1 cellular context compared by ENCODE assay signal in the genomic region with DNA sequence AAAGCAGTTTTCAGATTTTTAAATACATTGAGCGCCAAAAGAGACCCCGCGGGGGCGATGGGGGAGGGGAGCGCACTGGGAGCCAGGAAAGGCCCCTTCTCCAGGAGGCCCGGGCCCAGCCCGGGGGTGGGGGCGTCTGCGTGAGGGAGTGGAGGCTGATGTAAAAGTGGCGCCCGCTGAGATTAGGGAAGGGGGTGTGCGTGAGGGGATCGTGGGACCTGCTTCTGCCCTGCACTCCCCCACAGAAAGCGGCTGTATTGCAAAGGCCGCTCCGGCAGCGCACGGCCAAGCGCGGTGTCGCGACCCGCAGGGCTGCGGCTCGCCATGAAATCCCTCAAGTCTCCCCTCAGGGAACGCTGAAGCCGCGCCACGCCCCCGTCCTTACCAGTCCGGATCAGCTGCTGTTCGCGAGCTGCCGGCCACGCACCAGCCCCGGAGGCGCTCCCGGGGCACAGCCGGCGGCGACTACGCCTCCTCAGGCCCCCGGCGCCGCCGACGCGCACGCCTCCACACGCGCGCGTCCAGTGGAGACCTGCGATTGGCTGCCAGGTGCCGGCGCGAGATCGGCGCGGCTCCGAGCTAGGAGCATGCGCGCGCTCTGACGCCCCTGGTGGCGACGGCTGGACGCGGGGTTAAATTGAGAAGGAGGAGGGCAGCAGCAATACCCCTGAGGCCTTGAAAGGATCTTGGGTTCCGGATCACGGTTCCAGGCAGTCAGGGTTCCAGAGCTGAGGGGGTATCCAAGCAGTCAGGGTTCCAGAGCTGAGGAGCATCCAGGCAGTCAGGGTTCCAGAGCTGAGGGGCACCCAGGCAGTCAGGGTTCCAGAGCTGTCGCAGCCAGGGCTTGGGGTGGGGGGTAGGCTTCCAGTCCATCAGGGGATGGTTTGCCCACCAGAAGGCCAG.
TF ChIP-seq lines count a peak whose summit lies in the region.

A gene with protein sequence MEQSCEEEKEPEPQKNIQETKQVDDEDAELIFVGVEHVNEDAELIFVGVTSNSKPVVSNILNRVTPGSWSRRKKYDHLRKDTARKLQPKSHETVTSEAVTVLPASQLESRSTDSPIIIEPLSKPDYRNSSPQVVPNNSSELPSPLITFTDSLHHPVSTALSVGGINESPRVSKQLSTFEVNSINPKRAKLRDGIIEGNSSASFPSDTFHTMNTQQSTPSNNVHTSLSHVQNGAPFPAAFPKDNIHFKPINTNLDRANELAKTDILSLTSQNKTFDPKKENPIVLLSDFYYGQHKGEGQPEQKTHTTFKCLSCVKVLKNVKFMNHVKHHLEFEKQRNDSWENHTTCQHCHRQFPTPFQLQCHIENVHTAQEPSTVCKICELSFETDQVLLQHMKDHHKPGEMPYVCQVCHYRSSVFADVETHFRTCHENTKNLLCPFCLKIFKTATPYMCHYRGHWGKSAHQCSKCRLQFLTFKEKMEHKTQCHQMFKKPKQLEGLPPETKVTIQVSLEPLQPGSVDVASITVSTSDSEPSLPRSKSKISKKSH (minus strand): TSS at position 469 of the 903 bp plus-strand sequence. CDS start 19,344 bp downstream, outside the sequence.

TF ChIP-seq in HepG2, 621 proteins besides CTCF, POLR2A, EP300 and RAD21 (continued from another document and continues in another):
- TF ChIP-seq, protein P1, sequence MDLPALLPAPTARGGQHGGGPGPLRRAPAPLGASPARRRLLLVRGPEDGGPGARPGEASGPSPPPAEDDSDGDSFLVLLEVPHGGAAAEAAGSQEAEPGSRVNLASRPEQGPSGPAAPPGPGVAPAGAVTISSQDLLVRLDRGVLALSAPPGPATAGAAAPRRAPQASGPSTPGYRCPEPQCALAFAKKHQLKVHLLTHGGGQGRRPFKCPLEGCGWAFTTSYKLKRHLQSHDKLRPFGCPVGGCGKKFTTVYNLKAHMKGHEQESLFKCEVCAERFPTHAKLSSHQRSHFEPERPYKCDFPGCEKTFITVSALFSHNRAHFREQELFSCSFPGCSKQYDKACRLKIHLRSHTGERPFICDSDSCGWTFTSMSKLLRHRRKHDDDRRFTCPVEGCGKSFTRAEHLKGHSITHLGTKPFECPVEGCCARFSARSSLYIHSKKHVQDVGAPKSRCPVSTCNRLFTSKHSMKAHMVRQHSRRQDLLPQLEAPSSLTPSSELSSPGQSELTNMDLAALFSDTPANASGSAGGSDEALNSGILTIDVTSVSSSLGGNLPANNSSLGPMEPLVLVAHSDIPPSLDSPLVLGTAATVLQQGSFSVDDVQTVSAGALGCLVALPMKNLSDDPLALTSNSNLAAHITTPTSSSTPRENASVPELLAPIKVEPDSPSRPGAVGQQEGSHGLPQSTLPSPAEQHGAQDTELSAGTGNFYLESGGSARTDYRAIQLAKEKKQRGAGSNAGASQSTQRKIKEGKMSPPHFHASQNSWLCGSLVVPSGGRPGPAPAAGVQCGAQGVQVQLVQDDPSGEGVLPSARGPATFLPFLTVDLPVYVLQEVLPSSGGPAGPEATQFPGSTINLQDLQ (CRISPR knock-in tag; IDR thresholded peaks at IDR 0.05) = no peak
- TF ChIP-seq, protein P2, sequence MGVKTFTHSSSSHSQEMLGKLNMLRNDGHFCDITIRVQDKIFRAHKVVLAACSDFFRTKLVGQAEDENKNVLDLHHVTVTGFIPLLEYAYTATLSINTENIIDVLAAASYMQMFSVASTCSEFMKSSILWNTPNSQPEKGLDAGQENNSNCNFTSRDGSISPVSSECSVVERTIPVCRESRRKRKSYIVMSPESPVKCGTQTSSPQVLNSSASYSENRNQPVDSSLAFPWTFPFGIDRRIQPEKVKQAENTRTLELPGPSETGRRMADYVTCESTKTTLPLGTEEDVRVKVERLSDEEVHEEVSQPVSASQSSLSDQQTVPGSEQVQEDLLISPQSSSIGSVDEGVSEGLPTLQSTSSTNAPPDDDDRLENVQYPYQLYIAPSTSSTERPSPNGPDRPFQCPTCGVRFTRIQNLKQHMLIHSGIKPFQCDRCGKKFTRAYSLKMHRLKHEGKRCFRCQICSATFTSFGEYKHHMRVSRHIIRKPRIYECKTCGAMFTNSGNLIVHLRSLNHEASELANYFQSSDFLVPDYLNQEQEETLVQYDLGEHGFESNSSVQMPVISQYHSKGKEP (CRISPR knock-in tag; IDR thresholded peaks at IDR 0.05) = no peak
- TF ChIP-seq CREB3 (CRISPR knock-in tag; IDR thresholded peaks at IDR 0.05) (0 out of 2 replicates have a peak, but pooled peaks have one; percentile 26), ZNF337 (CRISPR knock-in tag; IDR thresholded peaks at IDR 0.05; ENCODE audit: borderline replicate concordance, low read depth) (no peak), THAP11 (CRISPR knock-in tag; IDR thresholded peaks at IDR 0.05) (peak; percentile 60; the same call in 1 of the 2 replicates), JDP2 (CRISPR knock-in tag; IDR thresholded peaks at IDR 0.05; ENCODE audit: borderline replicate concordance) (no peak), HOXA5 (CRISPR knock-in tag; IDR thresholded peaks at IDR 0.05) (no peak), ZNF496 (CRISPR knock-in tag; IDR thresholded peaks at IDR 0.05; ENCODE audit: insufficient replicate concordance) (no peak), MATR3 (CRISPR knock-in tag; IDR thresholded peaks at IDR 0.05) (no peak), GLMP (CRISPR knock-in tag; IDR thresholded peaks at IDR 0.05; ENCODE audit: borderline replicate concordance) (no peak), SKI (IDR thresholded peaks at IDR 0.05; ENCODE audit: partially characterized antibody) (peak; percentile 61), MAFG (CRISPR knock-in tag; IDR thresholded peaks at IDR 0.05) (no peak), TRIM22 (IDR thresholded peaks at IDR 0.05) (no peak), TBP (CRISPR knock-in tag; IDR thresholded peaks at IDR 0.05) (no peak), XRCC5 (optimal IDR thresholded peaks at IDR 0.05; ENCODE audit: low read length) (peak; percentile 87), DRAP1 (CRISPR knock-in tag; IDR thresholded peaks at IDR 0.05) (peak; percentile 63; the same call in 1 of the 2 replicates), ZNF772 (CRISPR knock-in tag; IDR thresholded peaks at IDR 0.05) (no peak; the same call in 1 of the 2 replicates), FOXP4 (CRISPR knock-in tag; IDR thresholded peaks at IDR 0.05) (no peak), ZNF710 (CRISPR knock-in tag; IDR thresholded peaks at IDR 0.05; ENCODE audit: borderline replicate concordance) (no peak), SP2 (CRISPR knock-in tag; IDR thresholded peaks at IDR 0.05) (no peak; the same call in 1 of the 2 replicates), ZNF331 (CRISPR knock-in tag; IDR thresholded peaks at IDR 0.05) (peak; percentile 32; the same call in 1 of the 2 replicates), ZBTB7A (CRISPR knock-in tag; IDR thresholded peaks at IDR 0.05) (no peak)
- TF ChIP-seq, protein P3, sequence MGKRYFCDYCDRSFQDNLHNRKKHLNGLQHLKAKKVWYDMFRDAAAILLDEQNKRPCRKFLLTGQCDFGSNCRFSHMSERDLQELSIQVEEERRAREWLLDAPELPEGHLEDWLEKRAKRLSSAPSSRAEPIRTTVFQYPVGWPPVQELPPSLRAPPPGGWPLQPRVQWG (CRISPR knock-in tag; IDR thresholded peaks at IDR 0.05; ENCODE audit: borderline replicate concordance, low read depth) = no peak
- TF ChIP-seq, protein P4, sequence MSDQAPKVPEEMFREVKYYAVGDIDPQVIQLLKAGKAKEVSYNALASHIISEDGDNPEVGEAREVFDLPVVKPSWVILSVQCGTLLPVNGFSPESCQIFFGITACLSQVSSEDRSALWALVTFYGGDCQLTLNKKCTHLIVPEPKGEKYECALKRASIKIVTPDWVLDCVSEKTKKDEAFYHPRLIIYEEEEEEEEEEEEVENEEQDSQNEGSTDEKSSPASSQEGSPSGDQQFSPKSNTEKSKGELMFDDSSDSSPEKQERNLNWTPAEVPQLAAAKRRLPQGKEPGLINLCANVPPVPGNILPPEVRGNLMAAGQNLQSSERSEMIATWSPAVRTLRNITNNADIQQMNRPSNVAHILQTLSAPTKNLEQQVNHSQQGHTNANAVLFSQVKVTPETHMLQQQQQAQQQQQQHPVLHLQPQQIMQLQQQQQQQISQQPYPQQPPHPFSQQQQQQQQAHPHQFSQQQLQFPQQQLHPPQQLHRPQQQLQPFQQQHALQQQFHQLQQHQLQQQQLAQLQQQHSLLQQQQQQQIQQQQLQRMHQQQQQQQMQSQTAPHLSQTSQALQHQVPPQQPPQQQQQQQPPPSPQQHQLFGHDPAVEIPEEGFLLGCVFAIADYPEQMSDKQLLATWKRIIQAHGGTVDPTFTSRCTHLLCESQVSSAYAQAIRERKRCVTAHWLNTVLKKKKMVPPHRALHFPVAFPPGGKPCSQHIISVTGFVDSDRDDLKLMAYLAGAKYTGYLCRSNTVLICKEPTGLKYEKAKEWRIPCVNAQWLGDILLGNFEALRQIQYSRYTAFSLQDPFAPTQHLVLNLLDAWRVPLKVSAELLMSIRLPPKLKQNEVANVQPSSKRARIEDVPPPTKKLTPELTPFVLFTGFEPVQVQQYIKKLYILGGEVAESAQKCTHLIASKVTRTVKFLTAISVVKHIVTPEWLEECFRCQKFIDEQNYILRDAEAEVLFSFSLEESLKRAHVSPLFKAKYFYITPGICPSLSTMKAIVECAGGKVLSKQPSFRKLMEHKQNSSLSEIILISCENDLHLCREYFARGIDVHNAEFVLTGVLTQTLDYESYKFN (CRISPR knock-in tag; conservative IDR thresholded peaks at IDR 0.05) = no peak
- TF ChIP-seq, protein P5, sequence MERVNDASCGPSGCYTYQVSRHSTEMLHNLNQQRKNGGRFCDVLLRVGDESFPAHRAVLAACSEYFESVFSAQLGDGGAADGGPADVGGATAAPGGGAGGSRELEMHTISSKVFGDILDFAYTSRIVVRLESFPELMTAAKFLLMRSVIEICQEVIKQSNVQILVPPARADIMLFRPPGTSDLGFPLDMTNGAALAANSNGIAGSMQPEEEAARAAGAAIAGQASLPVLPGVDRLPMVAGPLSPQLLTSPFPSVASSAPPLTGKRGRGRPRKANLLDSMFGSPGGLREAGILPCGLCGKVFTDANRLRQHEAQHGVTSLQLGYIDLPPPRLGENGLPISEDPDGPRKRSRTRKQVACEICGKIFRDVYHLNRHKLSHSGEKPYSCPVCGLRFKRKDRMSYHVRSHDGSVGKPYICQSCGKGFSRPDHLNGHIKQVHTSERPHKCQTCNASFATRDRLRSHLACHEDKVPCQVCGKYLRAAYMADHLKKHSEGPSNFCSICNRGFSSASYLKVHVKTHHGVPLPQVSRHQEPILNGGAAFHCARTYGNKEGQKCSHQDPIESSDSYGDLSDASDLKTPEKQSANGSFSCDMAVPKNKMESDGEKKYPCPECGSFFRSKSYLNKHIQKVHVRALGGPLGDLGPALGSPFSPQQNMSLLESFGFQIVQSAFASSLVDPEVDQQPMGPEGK (CRISPR knock-in tag; IDR thresholded peaks at IDR 0.05) = 0 out of 2 replicates have a peak, but pooled peaks have one; percentile 30
